In the genomic region with DNA sequence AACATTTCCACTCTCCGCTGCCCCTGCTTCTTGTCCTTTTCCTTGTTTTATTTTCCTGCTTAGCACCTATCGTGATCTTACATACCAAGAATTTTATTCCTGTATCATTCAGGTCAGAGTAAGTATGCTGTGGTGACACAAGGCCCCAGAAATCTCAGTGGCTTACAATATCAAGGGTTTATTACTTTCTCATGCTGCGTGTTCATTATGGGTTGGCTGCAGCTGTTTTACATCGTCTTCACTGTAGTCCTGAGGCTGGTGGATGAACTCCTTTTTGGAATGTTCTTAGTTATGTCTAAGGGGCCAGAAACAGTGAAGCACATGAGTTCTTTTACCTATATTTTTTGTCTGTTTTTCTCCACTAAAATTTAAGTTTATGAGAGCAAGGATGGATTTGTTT, we compare ENCODE assay signal across 25 cellular contexts.
"Had no signal": no experiment of that assay in that cellular context is flagged by ENCODE, and none has a peak within 500 bp of the region (broad histone marks: within the 10 kb centered on the region; RNA-seq: fewer than 3 reads in every experiment).

No MANE protein-coding gene starts in this region.

- H3K9me3 ChIP-seq: adrenal gland, body of pancreas, SJSA1 had no signal

- H3K36me3 ChIP-seq: adrenal gland, SJSA1 had no signal

- H3K4me1 ChIP-seq: adrenal gland, body of pancreas, SJSA1 had no signal

- H3K27ac Mint-ChIP-seq: activated CD8-positive, alpha-beta T cell treated with anti-CD3 and anti-CD28 coated beads for 36 hours; activated naive CD8-positive, alpha-beta T cell treated with anti-CD3 and anti-CD28 coated beads, Interleukin-2, amount 10 ng/mL, durations not matched to agents 7 days and 5 days; T-helper 1 cell treated with Interleukin-12 subunit alpha and Interleukin-12 subunit beta and Interleukin-4 antibody, amounts not matched to agents 30 μg/mL and 1 μg/mL, for 36 hours had no signal

- H3K27ac ChIP-seq: adrenal gland, body of pancreas, RWPE1, SJSA1 had no signal

- H3K36me3 Mint-ChIP-seq: activated naive CD8-positive, alpha-beta T cell treated with anti-CD3 and anti-CD28 coated beads, Interleukin-2, amount 10 ng/mL, durations not matched to agents 7 days and 5 days had no signal

- DNase-seq: activated CD4-positive, alpha-beta T cell treated with anti-CD3 and anti-CD28 coated beads for 4 hours; activated CD8-positive, alpha-beta memory T cell treated with anti-CD3 and anti-CD28 coated beads, Interleukin-2, amount 50 U/mL, for 4 hours; activated CD8-positive, alpha-beta T cell treated with anti-CD3 and anti-CD28 coated beads for 36 hours; activated naive CD4-positive, alpha-beta T cell treated with anti-CD3 and anti-CD28 coated beads, Interleukin-2, amount 50 U/mL, for 16 hours; activated naive CD8-positive, alpha-beta T cell treated with anti-CD3 and anti-CD28 coated beads, Interleukin-2, amount 10 ng/mL, durations not matched to agents 7 days and 5 days; adrenal gland; anterior cingulate cortex; body of pancreas; central memory CD4-positive, alpha-beta T cell; MM.1S; NCI-H1105 treated with DMSO at 0.1 percent for 48 hours; NCI-H1436 treated with DMSO at 0.1 percent for 48 hours; NCI-H187 treated with DMSO at 0.1 percent for 48 hours; NCI-H2107; NCI-H345; NCI-H510A; NCI-H526 treated with DMSO at 0.1 percent for 48 hours; NCI-H82; NK-92 treated with Interleukin-12 subunit alpha and Interleukin-12 subunit beta, amount 100 ng/mL, for 24 hours; OCI-M1; Right ventricle myocardium superior had no signal

- H3K27me3 Mint-ChIP-seq: activated CD8-positive, alpha-beta T cell treated with anti-CD3 and anti-CD28 coated beads for 36 hours had no signal

- H3K27me3 ChIP-seq: adrenal gland, body of pancreas, SJSA1 had no signal

- H3K4me1 Mint-ChIP-seq: activated naive CD8-positive, alpha-beta T cell treated with anti-CD3 and anti-CD28 coated beads, Interleukin-2, amount 10 ng/mL, durations not matched to agents 7 days and 5 days had no signal

- H3K4me3 Mint-ChIP-seq: activated CD8-positive, alpha-beta T cell treated with anti-CD3 and anti-CD28 coated beads for 36 hours; activated naive CD8-positive, alpha-beta T cell treated with anti-CD3 and anti-CD28 coated beads, Interleukin-2, amount 10 ng/mL, durations not matched to agents 7 days and 5 days; T-helper 1 cell treated with Interleukin-12 subunit alpha and Interleukin-12 subunit beta and Interleukin-4 antibody, amounts not matched to agents 30 μg/mL and 1 μg/mL, for 36 hours had no signal

- FAIRE-seq: bronchial epithelial cell had no signal

- H3K9me3 Mint-ChIP-seq: activated CD8-positive, alpha-beta T cell treated with anti-CD3 and anti-CD28 coated beads for 36 hours; activated naive CD8-positive, alpha-beta T cell treated with anti-CD3 and anti-CD28 coated beads, Interleukin-2, amount 10 ng/mL, durations not matched to agents 7 days and 5 days; T-helper 1 cell treated with Interleukin-12 subunit alpha and Interleukin-12 subunit beta and Interleukin-4 antibody, amounts not matched to agents 30 μg/mL and 1 μg/mL, for 36 hours had no signal

- H3K4me3 ChIP-seq: adrenal gland, body of pancreas, SJSA1 had no signal
